8 cellular contexts compared by ENCODE assay signal in the genomic region with DNA sequence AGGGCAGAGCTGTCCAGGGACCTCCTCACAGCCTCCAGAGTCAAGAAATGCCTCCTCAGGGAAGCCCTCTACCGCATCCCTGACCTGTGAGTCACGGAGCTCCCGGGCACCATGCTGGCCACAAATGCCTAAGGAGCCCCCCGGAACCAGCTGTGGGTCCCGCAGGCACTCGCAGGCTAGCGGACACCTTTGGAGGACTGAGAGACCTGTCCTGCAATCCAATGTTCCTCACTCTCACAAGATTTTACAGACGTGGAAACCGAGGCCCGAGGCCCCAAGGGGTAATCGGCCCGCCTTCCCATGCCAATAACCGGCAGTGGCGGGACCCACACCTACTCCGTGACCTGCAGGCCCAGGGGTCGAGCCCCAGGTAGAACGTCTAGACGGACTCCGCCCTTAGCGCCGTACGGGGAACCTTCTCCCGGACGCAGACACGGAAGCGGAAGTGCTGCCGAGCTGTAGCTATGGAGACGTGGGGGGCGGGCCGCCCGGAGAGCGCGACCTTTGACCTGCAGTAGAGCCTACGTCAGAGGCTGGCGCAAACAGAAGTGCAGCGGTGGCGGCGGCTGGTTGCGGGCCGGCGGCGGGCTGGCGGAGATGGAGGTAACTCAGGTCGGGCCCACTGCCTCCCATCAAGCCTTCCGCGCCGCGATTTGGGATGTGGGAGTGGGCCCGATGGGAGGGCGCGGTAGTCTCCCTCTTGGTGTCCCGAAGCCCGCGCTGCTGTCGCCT. TPM values are rescaled to one million over a fixed set of nuclear protein-coding genes. Genes with fewer than 3 reads are reported as not detected.
A peak's percentile ranks its signal among the peaks of the same experiment; 100 is the strongest.
DNase-seq lines count a peak whose midpoint lies in the region; ATAC-seq lines count a peak whose summit lies in the region.

A gene with protein sequence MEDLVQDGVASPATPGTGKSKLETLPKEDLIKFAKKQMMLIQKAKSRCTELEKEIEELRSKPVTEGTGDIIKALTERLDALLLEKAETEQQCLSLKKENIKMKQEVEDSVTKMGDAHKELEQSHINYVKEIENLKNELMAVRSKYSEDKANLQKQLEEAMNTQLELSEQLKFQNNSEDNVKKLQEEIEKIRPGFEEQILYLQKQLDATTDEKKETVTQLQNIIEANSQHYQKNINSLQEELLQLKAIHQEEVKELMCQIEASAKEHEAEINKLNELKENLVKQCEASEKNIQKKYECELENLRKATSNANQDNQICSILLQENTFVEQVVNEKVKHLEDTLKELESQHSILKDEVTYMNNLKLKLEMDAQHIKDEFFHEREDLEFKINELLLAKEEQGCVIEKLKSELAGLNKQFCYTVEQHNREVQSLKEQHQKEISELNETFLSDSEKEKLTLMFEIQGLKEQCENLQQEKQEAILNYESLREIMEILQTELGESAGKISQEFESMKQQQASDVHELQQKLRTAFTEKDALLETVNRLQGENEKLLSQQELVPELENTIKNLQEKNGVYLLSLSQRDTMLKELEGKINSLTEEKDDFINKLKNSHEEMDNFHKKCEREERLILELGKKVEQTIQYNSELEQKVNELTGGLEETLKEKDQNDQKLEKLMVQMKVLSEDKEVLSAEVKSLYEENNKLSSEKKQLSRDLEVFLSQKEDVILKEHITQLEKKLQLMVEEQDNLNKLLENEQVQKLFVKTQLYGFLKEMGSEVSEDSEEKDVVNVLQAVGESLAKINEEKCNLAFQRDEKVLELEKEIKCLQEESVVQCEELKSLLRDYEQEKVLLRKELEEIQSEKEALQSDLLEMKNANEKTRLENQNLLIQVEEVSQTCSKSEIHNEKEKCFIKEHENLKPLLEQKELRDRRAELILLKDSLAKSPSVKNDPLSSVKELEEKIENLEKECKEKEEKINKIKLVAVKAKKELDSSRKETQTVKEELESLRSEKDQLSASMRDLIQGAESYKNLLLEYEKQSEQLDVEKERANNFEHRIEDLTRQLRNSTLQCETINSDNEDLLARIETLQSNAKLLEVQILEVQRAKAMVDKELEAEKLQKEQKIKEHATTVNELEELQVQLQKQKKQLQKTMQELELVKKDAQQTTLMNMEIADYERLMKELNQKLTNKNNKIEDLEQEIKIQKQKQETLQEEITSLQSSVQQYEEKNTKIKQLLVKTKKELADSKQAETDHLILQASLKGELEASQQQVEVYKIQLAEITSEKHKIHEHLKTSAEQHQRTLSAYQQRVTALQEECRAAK (N-terminal part only) (plus strand): TSS at position 529 of the 732 bp plus-strand sequence. CDS start 69 bp downstream, at position 598.

- H3K36me3 ChIP-seq in effector memory CD4-positive, alpha-beta T cell (ENCODE audit: control insufficient read depth, insufficient read depth, low read length), result peaks cover 24% of the 10 kb centered on the region

- no peaks in the 10 kb centered on the region for H3K9me3 Mint-ChIP-seq in memory B cell

- H3K4me3 Mint-ChIP-seq in memory B cell, result peak within 1 kb of the TSS; percentile 97

- peaks cover 23% of the 10 kb centered on the region for H3K4me1 Mint-ChIP-seq in memory B cell

- no peaks in the 10 kb centered on the region for H3K9me3 ChIP-seq in effector memory CD4-positive, alpha-beta T cell (ENCODE audit: control insufficient read depth, low read length)

- ATAC-seq in GM21367 (IDR thresholded peaks at IDR 0.05; ENCODE audit: unreplicated experiment) (peak; percentile 98), memory B cell (ENCODE audit: low read depth) (peak; percentile 97)

- H3K27ac ChIP-seq in effector memory CD4-positive, alpha-beta T cell (ENCODE audit: insufficient read depth, low read length, poor library complexity, severe bottlenecking), result peak within 1 kb of the TSS; percentile 95

- peak within 1 kb of the TSS; percentile 75 for H3K4me3 ChIP-seq in effector memory CD4-positive, alpha-beta T cell (ENCODE audit: insufficient read depth, low read depth, low read length, poor library complexity, severe bottlenecking)

- DNase-seq in COR-L47 (lab: John Stamatoyannopoulos, UW) (peak; percentile 91), HT1080 (ENCODE audit: low read depth) (peak; percentile 87), NOMO-1 (lab: John Stamatoyannopoulos, UW; ENCODE audit: unreplicated experiment in 2 of 2) (peak; percentile 95 to 96), memory B cell (ENCODE audit: low spot score in 2 of 2) (peak; percentile 96 to 98)
- DNase-seq in activated CD8-positive, alpha-beta memory T cell treated with anti-CD3 and anti-CD28 coated beads for 24 hours, result peak; percentile 97
- peak; percentile 93 to 95 (median 94) for DNase-seq in effector memory CD4-positive, alpha-beta T cell
- peak; percentile 93 for DNase-seq in stimulated activated CD8-positive, alpha-beta memory T cell treated with anti-CD3 and anti-CD28 coated beads, Interleukin-12 subunit alpha, Interleukin-12 subunit beta, amount 100 ng/mL, for 1 hour (ENCODE audit: low read depth)

- H3K27ac Mint-ChIP-seq in memory B cell, result peak within 1 kb of the TSS; percentile 95

- H3K27me3 ChIP-seq in effector memory CD4-positive, alpha-beta T cell (replicated peaks; ENCODE audit: control insufficient read depth, insufficient read depth, low read length, poor library complexity, severe bottlenecking), result no peaks in the 10 kb centered on the region

- peaks cover 16% of the 10 kb centered on the region for H3K4me1 ChIP-seq in effector memory CD4-positive, alpha-beta T cell (ENCODE audit: control insufficient read depth, insufficient read depth, low read length, poor library complexity, severe bottlenecking)

- H3K36me3 Mint-ChIP-seq in memory B cell, result peaks cover 12% of the 10 kb centered on the region

- no peaks in the 10 kb centered on the region for H3K27me3 Mint-ChIP-seq in memory B cell

RNA-seq across cellular contexts. Expression of the gene that starts here (rescaled TPM):
- 8.0 and 10.3 TPM in 2 replicates for total RNA-seq in HT1080 (2014; rRNA removed; shearing (Covaris generic))
- polyA plus RNA-seq in HT1080 (2015; cell fraction: cytosol; rRNA removed), result 8.6 and 14.3 TPM in 2 replicates
- polyA plus RNA-seq in HT1080 (2015; cell fraction: nucleus; rRNA removed), result 23.9 and 29.6 TPM in 2 replicates

Comparison
In these comparisons a context has a peak if more than half of its experiments do, and no peak if none do; other contexts are left out.
1. Peak in every context shown above with its lines: DNase-seq, ATAC-seq, H3K4me3 ChIP-seq and H3K27ac ChIP-seq.